8 cellular contexts compared by ENCODE assay signal in the genomic region with DNA sequence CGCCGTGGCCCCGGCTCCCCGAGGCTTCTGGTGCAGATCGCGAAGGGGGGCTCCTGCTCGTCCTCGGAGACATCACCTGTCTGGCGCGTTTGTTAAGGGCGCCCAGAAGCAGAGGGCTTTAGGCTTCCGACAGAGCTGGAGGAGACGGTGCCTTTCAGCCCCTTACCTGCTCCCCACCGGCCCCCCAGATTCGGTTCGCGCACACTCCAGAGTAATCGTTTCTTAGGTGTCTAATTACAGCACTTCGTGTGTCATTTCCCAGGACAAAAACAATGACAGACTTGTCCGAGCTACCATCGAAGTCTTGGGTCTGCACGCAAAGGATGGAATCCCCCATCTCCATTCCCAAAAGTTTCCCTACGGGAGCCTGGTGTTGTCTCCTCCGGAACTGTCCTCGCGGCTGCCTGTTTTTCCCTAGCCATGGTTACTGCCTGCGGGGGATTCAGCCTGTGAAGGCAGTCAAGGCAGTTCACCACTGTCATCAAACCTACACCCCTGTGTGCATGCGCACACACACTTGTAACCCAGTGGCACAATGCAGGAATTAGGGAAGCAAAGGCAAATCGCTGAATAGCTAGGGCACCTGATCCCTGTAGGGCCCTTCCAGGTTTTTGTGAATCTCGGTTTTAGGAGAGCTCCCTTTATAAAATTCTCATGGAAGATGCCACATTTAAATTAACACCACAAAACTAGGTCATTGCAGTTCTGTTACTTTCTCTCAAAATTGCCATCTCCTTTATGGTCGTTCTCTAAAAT. TPM values are rescaled to one million over a fixed set of nuclear protein-coding genes. Genes with fewer than 3 reads are reported as not detected.
DNase-seq lines count a peak whose midpoint lies in the region; ATAC-seq and TF ChIP-seq lines count a peak whose summit lies in the region.

No MANE protein-coding gene starts in this region.

- H3K27me3 Mint-ChIP-seq in Calu3 (ENCODE audit: unreplicated experiment): no peaks in the 10 kb centered on the region
- peaks cover 52% of the 10 kb centered on the region for H3K27me3 Mint-ChIP-seq in activated T-helper 17 cell treated with anti-CD3 and anti-CD28 coated beads, Interleukin-2, amount 50 U/mL, for 72 hours
- peaks cover 18% of the 10 kb centered on the region for H3K27me3 Mint-ChIP-seq in nephron (ENCODE audit: low read depth)

- H3K9me3 Mint-ChIP-seq in Calu3 (ENCODE audit: low read depth, unreplicated experiment): no peaks in the 10 kb centered on the region
- H3K9me3 Mint-ChIP-seq in activated T-helper 17 cell treated with anti-CD3 and anti-CD28 coated beads, Interleukin-2, amount 50 U/mL, for 72 hours: peaks cover 5% of the 10 kb centered on the region
- no peaks in the 10 kb centered on the region for H3K9me3 Mint-ChIP-seq in nephron

- peaks cover 22% of the 10 kb centered on the region for H3K79me2 ChIP-seq in MM.1S (ENCODE audit: low read length)

- peak overlapping the region; percentile 55 for H3K4me2 ChIP-seq in MM.1S (ENCODE audit: low read depth, low read length)

- no peaks in the 10 kb centered on the region for H3K36me3 ChIP-seq in MM.1S (replicated peaks; ENCODE audit: insufficient read depth, low read length)

- H3K4me1 Mint-ChIP-seq in Calu3 (ENCODE audit: low read depth, unreplicated experiment) (peaks cover 59% of the 10 kb centered on the region), nephron (peaks cover 28% of the 10 kb centered on the region)
- H3K4me1 Mint-ChIP-seq in activated T-helper 17 cell treated with anti-CD3 and anti-CD28 coated beads, Interleukin-2, amount 50 U/mL, for 72 hours: no peaks in the 10 kb centered on the region

- H3K4me3 ChIP-seq in MM.1S (ENCODE audit: low read length): peak overlapping the region; percentile 77

- no peaks in the 10 kb centered on the region for H3K9me3 ChIP-seq in MM.1S (replicated peaks; ENCODE audit: insufficient read depth, low read length)

- H3K4me3 Mint-ChIP-seq in Calu3 (ENCODE audit: low read depth, unreplicated experiment) (peak overlapping the region; percentile 91), nephron (peak overlapping the region; percentile 91 to 98 (median 97))
- peak overlapping the region; percentile 69 for H3K4me3 Mint-ChIP-seq in activated T-helper 17 cell treated with anti-CD3 and anti-CD28 coated beads, Interleukin-2, amount 50 U/mL, for 72 hours

- ATAC-seq in activated T-helper 17 cell treated with anti-CD3 and anti-CD28 coated beads, Interleukin-2, amount 50 U/mL, for 72 hours (replicated peaks): no peak
- ATAC-seq in GM21526 (IDR thresholded peaks at IDR 0.05; ENCODE audit: low FRiP score, unreplicated experiment) (no peak), GM18511 (IDR thresholded peaks at IDR 0.05; ENCODE audit: unreplicated experiment) (no peak)

- TF ChIP-seq CTCF in Calu3 (IDR thresholded peaks at IDR 0.05; ENCODE audit: unreplicated experiment) (no peak), MM.1S (IDR thresholded peaks at IDR 0.05; ENCODE audit: low read length) (no peak), nephron (IDR thresholded peaks at IDR 0.05; ENCODE audit: unreplicated experiment in 3 of 3) (no peak)

- no peaks in the 10 kb centered on the region for H3K9me2 ChIP-seq in MM.1S (replicated peaks; ENCODE audit: insufficient read depth, low read length)

- BruUV-seq in Calu3 (replicated peaks; lab: Mats Ljungman, UMichigan): TSS peak; percentile 67

- H3K27me3 ChIP-seq in MM.1S (replicated peaks; ENCODE audit: insufficient read depth, low read length): peaks cover 6% of the 10 kb centered on the region; the same call in 1 of the 2 replicates

- H3K27ac Mint-ChIP-seq in Calu3 (ENCODE audit: unreplicated experiment) (peak overlapping the region; percentile 97), nephron (peak overlapping the region; percentile 98 to 100 (median 99))
- H3K27ac Mint-ChIP-seq in activated T-helper 17 cell treated with anti-CD3 and anti-CD28 coated beads, Interleukin-2, amount 50 U/mL, for 72 hours: no peak overlapping the region

- no peaks in the 10 kb centered on the region; the same call in 1 of the 2 replicates for H3F3A ChIP-seq in MM.1S (ENCODE audit: insufficient read depth, low read length)

- H4K20me1 ChIP-seq in MM.1S (ENCODE audit: insufficient read depth, low read length): no peaks in the 10 kb centered on the region

- H3K9ac ChIP-seq in MM.1S (ENCODE audit: low read length): peak overlapping the region; percentile 32; the same call in 1 of the 2 replicates

- intact Hi-C loops in Calu3 (cut with micrococcal nuclease; ENCODE audit: unreplicated experiment): loop anchor here (10.0 kb wide), 1 partner anchor 184 kb away; no protein-coding TSS in a partner anchor

- DNase-seq in Calu3: peak; percentile 61
- no peak for DNase-seq in MM.1S
- peak; percentile 30 for DNase-seq in glomerular visceral epithelial cell (ENCODE audit: extremely low spot score)
- no peak for DNase-seq in foreskin melanocyte

- no peak overlapping the region for H3K27ac ChIP-seq in MM.1S (ENCODE audit: low read length)

- CTCF ChIA-PET in Calu3 (lab: Charles Lee): interaction anchor here (0.7 to 1.0 kb wide), 2 partner anchors 38 to 224 kb away, joined by 3 read pairs; no protein-coding TSS in a partner anchor

- peaks cover 15% of the 10 kb centered on the region for H3K4me1 ChIP-seq in MM.1S (ENCODE audit: low read length)

- H3K36me3 Mint-ChIP-seq in Calu3 (ENCODE audit: insufficient read depth, unreplicated experiment): peaks cover 54% of the 10 kb centered on the region
- H3K36me3 Mint-ChIP-seq in activated T-helper 17 cell treated with anti-CD3 and anti-CD28 coated beads, Interleukin-2, amount 50 U/mL, for 72 hours (ENCODE audit: low read depth): no peaks in the 10 kb centered on the region
- H3K36me3 Mint-ChIP-seq in nephron (ENCODE audit: low read depth): no peaks in the 10 kb centered on the region

- peak overlapping the region; percentile 69 for H2AFZ ChIP-seq in MM.1S (ENCODE audit: low read length)

RNA-seq across cellular contexts. Expression of a gene that starts 0.7 kb away (rescaled TPM):
- total RNA-seq in Calu3 (2022): 48.6 and 49.5 TPM in 2 replicates
- 1 to 10 TPM; 2.7 to 2.9 TPM for total RNA-seq in activated T-helper 17 cell treated with anti-CD3 and anti-CD28 coated beads, Interleukin-2, amount 50 U/mL, for 72 hours

Comparison
In these comparisons a context has a peak if more than half of its experiments do, and no peak if none do; other contexts are left out.
1. DNase-seq: peak in Calu3 (single experiment) and glomerular visceral epithelial cell (single experiment); none in MM.1S (single experiment) and foreskin melanocyte (single experiment).
2. RNA of a gene that starts 0.7 kb away (total RNA-seq): 48.6 to 49.5 TPM in Calu3; 2.7 to 2.9 TPM in activated T-helper 17 cell treated with anti-CD3 and anti-CD28 coated beads, Interleukin-2, amount 50 U/mL, for 72 hours; every median in the first group is over 10 times any median in the second.
3. Peak in every context shown above with its lines, with median percentiles within 50 percentile points of each other: H3K4me3 Mint-ChIP-seq.